Comparison of ENCODE assay signal across 1 cellular context in the genomic region with DNA sequence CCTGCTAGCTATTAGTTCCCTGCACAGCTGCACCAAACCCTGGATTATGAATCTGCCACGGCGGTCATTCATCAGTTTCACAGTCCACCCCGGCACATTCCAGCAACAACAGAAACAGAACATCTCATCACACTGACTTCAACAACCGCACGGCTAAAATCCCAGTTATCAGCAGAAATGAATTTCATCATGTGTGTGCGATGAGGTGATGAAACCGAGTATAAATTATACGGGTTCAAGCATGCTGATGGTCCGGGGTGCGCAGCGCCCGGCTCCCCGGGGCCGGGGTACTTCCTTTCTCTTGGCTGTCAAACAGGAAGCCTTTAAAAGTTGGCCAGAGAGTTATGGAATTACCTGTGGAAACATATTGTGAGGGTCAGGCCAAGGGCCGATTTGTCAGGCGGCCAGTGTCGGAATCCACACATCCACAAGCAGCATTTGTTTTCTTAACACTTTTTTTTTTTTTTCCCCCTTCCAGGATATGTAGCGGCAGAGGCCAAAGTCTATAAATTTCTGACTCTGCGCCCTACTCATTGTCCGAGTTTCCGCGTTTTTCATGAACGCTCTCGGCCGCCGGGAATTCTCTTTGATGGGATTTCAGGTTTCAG.
TF ChIP-seq lines count a peak whose summit lies in the region.

No MANE protein-coding gene starts in this region.

TF ChIP-seq in GM23338, 12 proteins besides CTCF, POLR2A, EP300 and RAD21 (continued from another document):
- TF ChIP-seq, protein P1, sequence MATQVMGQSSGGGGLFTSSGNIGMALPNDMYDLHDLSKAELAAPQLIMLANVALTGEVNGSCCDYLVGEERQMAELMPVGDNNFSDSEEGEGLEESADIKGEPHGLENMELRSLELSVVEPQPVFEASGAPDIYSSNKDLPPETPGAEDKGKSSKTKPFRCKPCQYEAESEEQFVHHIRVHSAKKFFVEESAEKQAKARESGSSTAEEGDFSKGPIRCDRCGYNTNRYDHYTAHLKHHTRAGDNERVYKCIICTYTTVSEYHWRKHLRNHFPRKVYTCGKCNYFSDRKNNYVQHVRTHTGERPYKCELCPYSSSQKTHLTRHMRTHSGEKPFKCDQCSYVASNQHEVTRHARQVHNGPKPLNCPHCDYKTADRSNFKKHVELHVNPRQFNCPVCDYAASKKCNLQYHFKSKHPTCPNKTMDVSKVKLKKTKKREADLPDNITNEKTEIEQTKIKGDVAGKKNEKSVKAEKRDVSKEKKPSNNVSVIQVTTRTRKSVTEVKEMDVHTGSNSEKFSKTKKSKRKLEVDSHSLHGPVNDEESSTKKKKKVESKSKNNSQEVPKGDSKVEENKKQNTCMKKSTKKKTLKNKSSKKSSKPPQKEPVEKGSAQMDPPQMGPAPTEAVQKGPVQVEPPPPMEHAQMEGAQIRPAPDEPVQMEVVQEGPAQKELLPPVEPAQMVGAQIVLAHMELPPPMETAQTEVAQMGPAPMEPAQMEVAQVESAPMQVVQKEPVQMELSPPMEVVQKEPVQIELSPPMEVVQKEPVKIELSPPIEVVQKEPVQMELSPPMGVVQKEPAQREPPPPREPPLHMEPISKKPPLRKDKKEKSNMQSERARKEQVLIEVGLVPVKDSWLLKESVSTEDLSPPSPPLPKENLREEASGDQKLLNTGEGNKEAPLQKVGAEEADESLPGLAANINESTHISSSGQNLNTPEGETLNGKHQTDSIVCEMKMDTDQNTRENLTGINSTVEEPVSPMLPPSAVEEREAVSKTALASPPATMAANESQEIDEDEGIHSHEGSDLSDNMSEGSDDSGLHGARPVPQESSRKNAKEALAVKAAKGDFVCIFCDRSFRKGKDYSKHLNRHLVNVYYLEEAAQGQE (IDR thresholded peaks at IDR 0.05; ENCODE audit: unreplicated experiment) = no peak
- TF ChIP-seq ZNF331 (CRISPR knock-in tag; IDR thresholded peaks at IDR 0.05; ENCODE audit: low read depth) = no peak
- no peak for TF ChIP-seq ZNF114 (CRISPR knock-in tag; IDR thresholded peaks at IDR 0.05)
